In the genomic region with DNA sequence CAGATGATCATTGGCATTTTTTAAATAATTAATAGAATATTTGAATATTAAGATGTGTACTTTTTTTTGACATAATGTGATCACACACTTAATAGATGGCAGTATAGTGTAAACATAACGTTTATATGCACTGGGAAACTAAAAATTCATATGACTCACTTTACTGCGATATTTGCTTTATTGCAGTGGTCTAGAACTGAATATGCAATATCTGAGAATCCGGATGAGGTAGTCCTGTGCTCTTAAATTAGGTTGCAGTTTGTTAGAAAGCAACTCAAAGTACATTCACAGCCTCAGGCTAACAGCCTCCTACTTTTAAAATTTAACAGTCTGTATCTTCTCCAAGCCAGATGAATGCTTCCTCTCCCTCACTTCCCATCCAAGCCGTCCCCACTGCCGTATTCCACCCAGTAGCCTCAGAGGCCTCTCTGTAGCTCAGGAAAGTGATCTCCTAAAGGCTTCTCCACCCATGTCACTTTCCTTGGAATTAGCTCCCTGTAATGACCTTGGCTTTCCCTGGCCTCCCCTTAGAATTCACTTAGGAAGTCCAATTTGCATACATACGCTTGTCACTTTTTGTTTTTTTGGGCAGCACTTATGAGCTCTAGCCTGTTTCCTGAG, we compare ENCODE assay signal across 27 cellular contexts. TPM values are rescaled to one million over a fixed set of nuclear protein-coding genes. Genes with fewer than 3 reads are reported as not detected.
DNase-seq lines count a peak whose midpoint lies in the region; ATAC-seq and TF ChIP-seq lines count a peak whose summit lies in the region.
"Had no signal": no experiment of that assay in that cellular context is flagged by ENCODE, and none has a peak within 500 bp of the region (broad histone marks: within the 10 kb centered on the region; RNA-seq: fewer than 3 reads in every experiment).

No MANE protein-coding gene starts in this region.

- H3K4me3 ChIP-seq in SK-N-MC: no peak overlapping the region
- H3K4me3 ChIP-seq in neural cell (ENCODE audit: low read length): no peak overlapping the region
- H3K4me3 ChIP-seq in OCI-LY7 (ENCODE audit: low read depth, low read length, poor library complexity, severe bottlenecking): no peak overlapping the region

- H3K9me2 ChIP-seq in neural cell (ENCODE audit: insufficient read depth, low read length): no peaks in the 10 kb centered on the region
- no peaks in the 10 kb centered on the region for H3K9me2 ChIP-seq in OCI-LY7 (ENCODE audit: insufficient read depth, low read length)

- no peak for TF ChIP-seq RAD21 in neural cell (conservative IDR thresholded peaks at IDR 0.05)

- no peaks in the 10 kb centered on the region for H3F3A ChIP-seq in neural cell (ENCODE audit: insufficient read depth, low read length, poor library complexity, severe bottlenecking)

- BruUV-seq in OCI-LY7 (replicated peaks; lab: Mats Ljungman, UMichigan): no TSS peak

- H3K27ac ChIP-seq in SK-N-MC (no peak overlapping the region), caudate nucleus (ENCODE audit: low read depth, low read length) (peak overlapping the region; percentile 86), neural cell (ENCODE audit: low read length) (no peak overlapping the region), substantia nigra (ENCODE audit: low read depth, low read length, poor library complexity, severe bottlenecking) (peak overlapping the region; percentile 71), OCI-LY7 (ENCODE audit: low read depth, low read length, poor library complexity, severe bottlenecking) (no peak overlapping the region)
- H3K27ac ChIP-seq: RWPE1 had no signal

- POLR2A ChIA-PET in OCI-LY7 (lab: Charles Lee): interaction anchor here (0.7 kb wide), 2 partner anchors 43 to 888 kb away, joined by 3 read pairs; no protein-coding TSS in a partner anchor

- peaks cover 4% of the 10 kb centered on the region for H3K4me1 ChIP-seq in OCI-LY7 (ENCODE audit: insufficient read depth, low read length, poor library complexity, severe bottlenecking)

- ATAC-seq in GM19324 (IDR thresholded peaks at IDR 0.05; ENCODE audit: low FRiP score, unreplicated experiment): no peak
- ATAC-seq: Panc1 had no signal

- H3K9ac ChIP-seq in SK-N-MC (ENCODE audit: insufficient read length) (no peak overlapping the region), neural cell (ENCODE audit: low read length) (no peak overlapping the region)

- no peaks in the 10 kb centered on the region for H4K20me1 ChIP-seq in neural cell (ENCODE audit: insufficient read depth)
- no peaks in the 10 kb centered on the region for H4K20me1 ChIP-seq in OCI-LY7 (ENCODE audit: insufficient read depth, low read length)

- TF ChIP-seq EP300 in neural cell (conservative IDR thresholded peaks at IDR 0.05; ENCODE audit: poor library complexity, severe bottlenecking): no peak

- no peaks in the 10 kb centered on the region for H3K27me3 ChIP-seq in neural cell (ENCODE audit: insufficient read depth, low read depth, low read length)

- CTCF ChIA-PET in OCI-LY7 (lab: Charles Lee; ENCODE audit: unreplicated experiment): no interaction called here

- H3K79me2 ChIP-seq in neural cell (replicated peaks; ENCODE audit: insufficient read depth, low read length): no peaks in the 10 kb centered on the region
- H3K79me2 ChIP-seq in OCI-LY7 (ENCODE audit: insufficient read depth, low read depth, low read length): no peaks in the 10 kb centered on the region

- H3K36me3 ChIP-seq in SK-N-MC (ENCODE audit: insufficient read depth, low read length) (no peaks in the 10 kb centered on the region), neural cell (ENCODE audit: insufficient read depth, low read length) (no peaks in the 10 kb centered on the region), OCI-LY7 (ENCODE audit: insufficient read depth, low read length) (no peaks in the 10 kb centered on the region)

- H3K9me3 ChIP-seq in SK-N-MC (ENCODE audit: low read depth, low read length): no peaks in the 10 kb centered on the region
- H3K9me3 ChIP-seq in neural cell (ENCODE audit: low read length): no peaks in the 10 kb centered on the region
- no peaks in the 10 kb centered on the region for H3K9me3 ChIP-seq in OCI-LY7 (ENCODE audit: low read length)

- peak; percentile 24 for DNase-seq in SK-N-MC (ENCODE audit: low read depth, low spot score)
- DNase-seq in caudate nucleus (lab: John Stamatoyannopoulos, UW): peak in 1 of 61 donors; percentile 10
- DNase-seq in substantia nigra (lab: John Stamatoyannopoulos, UW): no peak
- no peak for DNase-seq in cerebellum (ENCODE audit: low spot score)
- DNase-seq in OCI-LY7 (ENCODE audit: low spot score): no peak
- DNase-seq in DMS79 treated with DMSO at 0.1 percent for 48 hours (lab: John Stamatoyannopoulos, UW): no peak
- DNase-seq: CD4-positive, alpha-beta memory T cell; COR-L47; DMS53; GF-D8; H7; KBM-7; MV-4-11; NCI-H1105; NCI-H1436 treated with DMSO at 0.1 percent for 48 hours; NCI-H187 treated with DMSO at 0.1 percent for 48 hours; NCI-H446 treated with DMSO at 0.1 percent for 48 hours; NCI-H526; SHP77 had no signal

- H3K4me2 ChIP-seq in neural cell (ENCODE audit: low read length) (no peak overlapping the region), OCI-LY7 (ENCODE audit: low read length) (no peak overlapping the region)

- TF ChIP-seq CTCF in neural cell (IDR thresholded peaks at IDR 0.05; ENCODE audit: poor library complexity, severe bottlenecking) (no peak), OCI-LY7 (conservative IDR thresholded peaks at IDR 0.05; ENCODE audit: low read length) (no peak)

- intact Hi-C loops in OCI-LY7 (cut with micrococcal nuclease; ENCODE audit: unreplicated experiment): no loop called here

- H2AFZ ChIP-seq in neural cell (ENCODE audit: low read depth, low read length) (peak overlapping the region; percentile 8), OCI-LY7 (ENCODE audit: low read length) (no peak overlapping the region)

TF ChIP-seq in neural cell, 6 proteins besides CTCF, POLR2A, EP300 and RAD21:
- TF ChIP-seq MXI1 (conservative IDR thresholded peaks at IDR 0.05; ENCODE audit: poor library complexity, severe bottlenecking): no peak
- TF ChIP-seq, protein P1, sequence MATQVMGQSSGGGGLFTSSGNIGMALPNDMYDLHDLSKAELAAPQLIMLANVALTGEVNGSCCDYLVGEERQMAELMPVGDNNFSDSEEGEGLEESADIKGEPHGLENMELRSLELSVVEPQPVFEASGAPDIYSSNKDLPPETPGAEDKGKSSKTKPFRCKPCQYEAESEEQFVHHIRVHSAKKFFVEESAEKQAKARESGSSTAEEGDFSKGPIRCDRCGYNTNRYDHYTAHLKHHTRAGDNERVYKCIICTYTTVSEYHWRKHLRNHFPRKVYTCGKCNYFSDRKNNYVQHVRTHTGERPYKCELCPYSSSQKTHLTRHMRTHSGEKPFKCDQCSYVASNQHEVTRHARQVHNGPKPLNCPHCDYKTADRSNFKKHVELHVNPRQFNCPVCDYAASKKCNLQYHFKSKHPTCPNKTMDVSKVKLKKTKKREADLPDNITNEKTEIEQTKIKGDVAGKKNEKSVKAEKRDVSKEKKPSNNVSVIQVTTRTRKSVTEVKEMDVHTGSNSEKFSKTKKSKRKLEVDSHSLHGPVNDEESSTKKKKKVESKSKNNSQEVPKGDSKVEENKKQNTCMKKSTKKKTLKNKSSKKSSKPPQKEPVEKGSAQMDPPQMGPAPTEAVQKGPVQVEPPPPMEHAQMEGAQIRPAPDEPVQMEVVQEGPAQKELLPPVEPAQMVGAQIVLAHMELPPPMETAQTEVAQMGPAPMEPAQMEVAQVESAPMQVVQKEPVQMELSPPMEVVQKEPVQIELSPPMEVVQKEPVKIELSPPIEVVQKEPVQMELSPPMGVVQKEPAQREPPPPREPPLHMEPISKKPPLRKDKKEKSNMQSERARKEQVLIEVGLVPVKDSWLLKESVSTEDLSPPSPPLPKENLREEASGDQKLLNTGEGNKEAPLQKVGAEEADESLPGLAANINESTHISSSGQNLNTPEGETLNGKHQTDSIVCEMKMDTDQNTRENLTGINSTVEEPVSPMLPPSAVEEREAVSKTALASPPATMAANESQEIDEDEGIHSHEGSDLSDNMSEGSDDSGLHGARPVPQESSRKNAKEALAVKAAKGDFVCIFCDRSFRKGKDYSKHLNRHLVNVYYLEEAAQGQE (IDR thresholded peaks at IDR 0.05; ENCODE audit: borderline replicate concordance): no peak
- no peak for TF ChIP-seq TAF1 (IDR thresholded peaks at IDR 0.05; ENCODE audit: low read depth)
- no peak for TF ChIP-seq POLR2AphosphoS5 (IDR thresholded peaks at IDR 0.05)
- TF ChIP-seq SMC3 (conservative IDR thresholded peaks at IDR 0.05; ENCODE audit: poor library complexity): no peak
- no peak for TF ChIP-seq EZH2 (IDR thresholded peaks at IDR 0.05; ENCODE audit: borderline replicate concordance, insufficient read depth, low read length, poor library complexity, severe bottlenecking)

RNA-seq across cellular contexts. Expression of a gene that starts 43.8 kb away (rescaled TPM):
- not detected in 2 replicates for polyA plus RNA-seq in neural cell
- not detected in 2 replicates for polyA minus RNA-seq in neural cell
- total RNA-seq in cerebellum: not detected
- total RNA-seq in OCI-LY7 (2014; rRNA removed; shearing (Covaris generic)): 9.5 and 9.7 TPM in 2 replicates
- total RNA-seq in OCI-LY7 (2022): 21.9 and 24.1 TPM in 2 replicates
- total RNA-seq: A673, H7, LHCN-M2, MCF 10A, SK-MEL-5 had no signal

Comparison
In these comparisons a context has a peak if more than half of its experiments do, and no peak if none do; other contexts are left out.
1. H3K27ac ChIP-seq: peak in caudate nucleus (single experiment) and substantia nigra (single experiment); none in SK-N-MC (single experiment), neural cell (single experiment) and OCI-LY7 (single experiment).
2. RNA of a gene that starts 43.8 kb away (total RNA-seq): 9.5 to 24.1 TPM in OCI-LY7; not detected in cerebellum (single experiment); every median in the first group is over 10 times any median in the second.